Comparison of ENCODE assay signal across 2 cellular contexts in the genomic region with DNA sequence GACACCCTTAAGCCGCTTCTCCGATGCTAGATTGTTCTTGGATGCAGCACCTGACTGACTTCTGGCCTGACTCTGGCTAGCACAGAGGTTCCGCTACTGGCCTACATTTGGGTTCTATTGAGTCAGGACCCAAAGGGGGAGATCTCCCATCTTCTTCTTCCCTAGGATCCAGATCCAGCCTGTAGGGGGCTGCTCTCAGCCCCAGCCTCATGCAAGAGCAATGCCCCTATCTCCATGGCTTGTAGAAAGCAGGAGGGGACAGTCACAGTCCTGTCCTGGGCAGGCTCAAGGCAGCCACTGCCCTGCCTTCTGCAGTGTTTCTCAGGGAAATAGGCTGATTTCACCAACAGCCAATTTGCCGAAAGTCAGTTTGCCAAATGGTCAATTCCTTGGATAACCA.
TF ChIP-seq lines count a peak whose summit lies in the region.

No MANE protein-coding gene starts in this region.

TF ChIP-seq in HepG2, 621 proteins besides CTCF, POLR2A, EP300 and RAD21:
- TF ChIP-seq RBM39 (IDR thresholded peaks at IDR 0.05; ENCODE audit: low read depth, low read length, poor library complexity, severe bottlenecking): no peak
- no peak for TF ChIP-seq HNF1B (CRISPR knock-in tag; IDR thresholded peaks at IDR 0.05)
- TF ChIP-seq, protein P1, sequence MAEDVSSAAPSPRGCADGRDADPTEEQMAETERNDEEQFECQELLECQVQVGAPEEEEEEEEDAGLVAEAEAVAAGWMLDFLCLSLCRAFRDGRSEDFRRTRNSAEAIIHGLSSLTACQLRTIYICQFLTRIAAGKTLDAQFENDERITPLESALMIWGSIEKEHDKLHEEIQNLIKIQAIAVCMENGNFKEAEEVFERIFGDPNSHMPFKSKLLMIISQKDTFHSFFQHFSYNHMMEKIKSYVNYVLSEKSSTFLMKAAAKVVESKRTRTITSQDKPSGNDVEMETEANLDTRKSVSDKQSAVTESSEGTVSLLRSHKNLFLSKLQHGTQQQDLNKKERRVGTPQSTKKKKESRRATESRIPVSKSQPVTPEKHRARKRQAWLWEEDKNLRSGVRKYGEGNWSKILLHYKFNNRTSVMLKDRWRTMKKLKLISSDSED (CRISPR knock-in tag; IDR thresholded peaks at IDR 0.05): no peak
- no peak for TF ChIP-seq CBX1 (IDR thresholded peaks at IDR 0.05; ENCODE audit: low read depth)
- no peak for TF ChIP-seq ZMAT3 (CRISPR knock-in tag; conservative IDR thresholded peaks at IDR 0.05)

TF ChIP-seq in K562, 482 proteins besides CTCF, POLR2A, EP300 and RAD21:
- no peak for TF ChIP-seq E2F3 (CRISPR knock-in tag; IDR thresholded peaks at IDR 0.05)
TF ChIP-seq in K562: peak in this region for 0.
